ENCODE assay signal across 18 cellular contexts in genomic region chr17:6534846-6535514, GRCh38. TPM values are rescaled to one million over a fixed set of nuclear protein-coding genes. Genes with fewer than 3 reads are reported as not detected.
DNase-seq lines count a peak whose midpoint lies in the region; ATAC-seq and TF ChIP-seq lines count a peak whose summit lies in the region.
"Had no signal": no experiment of that assay in that cellular context is flagged by ENCODE, and none has a peak within 500 bp of the region (broad histone marks: within the 10 kb centered on the region; RNA-seq: fewer than 3 reads in every experiment).

No MANE protein-coding gene starts in this region.

- no peak overlapping the region for H3K23ac ChIP-seq in neuronal stem cell (ENCODE audit: low read depth, low read length, poor library complexity)

- 78 to 87% methylated on average over 3 of the region's 3 CpGs for WGBS in endodermal cell (ENCODE audit: insufficient coverage in 1 of 2, insufficient read length in 1 of 2), 2 experiments
- no CpG with 5 or more reads among the region's 3 CpGs for WGBS in neuronal stem cell (ENCODE audit: extremely low coverage in 2 of 2, insufficient read length in 2 of 2, insufficient replicate concordance in 1 of 2), 2 donors

- no peak overlapping the region for H3K4ac ChIP-seq in neuronal stem cell (ENCODE audit: low read length)

- no peak overlapping the region for H2BK15ac ChIP-seq in neuronal stem cell (ENCODE audit: low read length)

- H3K9ac ChIP-seq in endodermal cell (ENCODE audit: extremely low read depth, low read length, poor library complexity, severe bottlenecking) (no peak overlapping the region), neuronal stem cell (ENCODE audit: low read depth, low read length, poor library complexity) (no peak overlapping the region)

- no peak overlapping the region for H2BK120ac ChIP-seq in neuronal stem cell (ENCODE audit: low read depth, low read length)

- H2BK5ac ChIP-seq in neuronal stem cell (ENCODE audit: low read length), result no peak overlapping the region

- H3K36me3 ChIP-seq in endodermal cell (ENCODE audit: control insufficient read depth, insufficient read depth, low read length) (no peaks in the 10 kb centered on the region), neuronal stem cell (replicated peaks in 1 of 2; ENCODE audit: control insufficient read depth in 2 of 2, insufficient read depth in 2 of 2, low read length in 2 of 2) (no peaks in the 10 kb centered on the region), upper lobe of right lung (no peaks in the 10 kb centered on the region)

- H3K4me1 Mint-ChIP-seq in activated CD4-positive, alpha-beta T cell treated with anti-CD3 and anti-CD28 coated beads, Interleukin-2, amount 10 ng/mL, durations not matched to agents 24 days and 14 days, result no peaks in the 10 kb centered on the region
- H3K4me1 Mint-ChIP-seq in endodermal cell, result peaks cover 3% of the 10 kb centered on the region

- no peak overlapping the region for H4K91ac ChIP-seq in neuronal stem cell (ENCODE audit: low read depth, low read length, poor library complexity)

- ATAC-seq in upper lobe of right lung, result peak; percentile 13
- no peak for ATAC-seq in HG03175 (IDR thresholded peaks at IDR 0.05; ENCODE audit: unreplicated experiment)
- ATAC-seq: K562 had no signal

- no peak overlapping the region for H3K18ac ChIP-seq in neuronal stem cell (ENCODE audit: low read length)

- H3K27ac Mint-ChIP-seq in activated CD4-positive, alpha-beta T cell treated with anti-CD3 and anti-CD28 coated beads, Interleukin-2, amount 10 ng/mL, durations not matched to agents 24 days and 14 days, result peak overlapping the region; percentile 11
- H3K27ac Mint-ChIP-seq in endodermal cell, result no peak overlapping the region

- no peak overlapping the region for H3K4me2 ChIP-seq in neuronal stem cell (ENCODE audit: insufficient read depth, low read length, poor library complexity, severe bottlenecking)

- H2AFZ ChIP-seq in neuronal stem cell (ENCODE audit: low read length), result no peak overlapping the region

- TF ChIP-seq CTCF in endodermal cell (conservative IDR thresholded peaks at IDR 0.05) (no peak), upper lobe of right lung (IDR thresholded peaks at IDR 0.05) (no peak)

- no peaks in the 10 kb centered on the region for H3K79me1 ChIP-seq in neuronal stem cell (ENCODE audit: low read depth, low read length)

- no peak for DNase-seq in activated CD4-positive, alpha-beta T cell treated with anti-CD3 and anti-CD28 coated beads, Interleukin-2, amount 10 ng/mL, durations not matched to agents 24 days and 14 days
- no peak for DNase-seq in activated CD4-positive, alpha-beta T cell treated with anti-CD3 and anti-CD28 coated beads for 1 hour
- peak; percentile 54 for DNase-seq in endodermal cell
- DNase-seq in neuronal stem cell (ENCODE audit: low spot score), result no peak
- peak; percentile 26 for DNase-seq in upper lobe of right lung
- no peak for DNase-seq in NCI-H345 (lab: John Stamatoyannopoulos, UW)
- DNase-seq in NCI-H526 treated with DMSO at 0.1 percent for 48 hours (lab: John Stamatoyannopoulos, UW), result no peak
- DNase-seq: AML-193, DMS79 treated with DMSO at 0.1 percent for 48 hours, NCI-H1694 treated with DMSO at 0.1 percent for 48 hours, NCI-H510A, NCI-H774, OCI-M1, SHP77 treated with DMSO at 0.1 percent for 48 hours had no signal

- H2AK5ac ChIP-seq in neuronal stem cell (ENCODE audit: low read depth, low read length), result peak overlapping the region; percentile 17

- H3K27ac ChIP-seq in endodermal cell (ENCODE audit: low read depth, low read length) (no peak overlapping the region), neuronal stem cell (replicated peaks; ENCODE audit: low read length) (no peak overlapping the region), upper lobe of right lung (no peak overlapping the region)
- H3K27ac ChIP-seq: 22Rv1, C4-2B had no signal

- no peak overlapping the region for H2BK12ac ChIP-seq in neuronal stem cell (ENCODE audit: low read length)

- no peak overlapping the region for H3K4me3 Mint-ChIP-seq in activated CD4-positive, alpha-beta T cell treated with anti-CD3 and anti-CD28 coated beads, Interleukin-2, amount 10 ng/mL, durations not matched to agents 24 days and 14 days
- no peak overlapping the region for H3K4me3 Mint-ChIP-seq in endodermal cell

- H3K4me1 ChIP-seq in endodermal cell (ENCODE audit: control insufficient read depth, insufficient read depth, low read length) (no peaks in the 10 kb centered on the region), neuronal stem cell (ENCODE audit: control insufficient read depth in 2 of 2, insufficient read depth in 1 of 2, low read depth in 1 of 2, low read length in 2 of 2) (peaks cover 0 to 8% of the 10 kb centered on the region in 2 donors), upper lobe of right lung (no peaks in the 10 kb centered on the region)

- intact Hi-C loops in activated CD4-positive, alpha-beta T cell treated with anti-CD3 and anti-CD28 coated beads, Interleukin-2, amount 10 ng/mL, durations not matched to agents 24 days and 14 days (cut with micrococcal nuclease), result no loop called here
- intact Hi-C loops in upper lobe of right lung (cut with DNase I), result no loop called here

- H3K4me3 ChIP-seq in endodermal cell (ENCODE audit: low read length) (no peak overlapping the region), neuronal stem cell (ENCODE audit: low read length in 2 of 2) (no peak overlapping the region), upper lobe of right lung (no peak overlapping the region)
- H3K4me3 ChIP-seq: K562 had no signal

- peaks cover 4% of the 10 kb centered on the region for H3K9me3 Mint-ChIP-seq in activated CD4-positive, alpha-beta T cell treated with anti-CD3 and anti-CD28 coated beads, Interleukin-2, amount 10 ng/mL, durations not matched to agents 24 days and 14 days
- peaks cover 2% of the 10 kb centered on the region for H3K9me3 Mint-ChIP-seq in endodermal cell

- no peak overlapping the region for H3K14ac ChIP-seq in neuronal stem cell (ENCODE audit: low read length)

- no peaks in the 10 kb centered on the region for H3K36me3 Mint-ChIP-seq in activated CD4-positive, alpha-beta T cell treated with anti-CD3 and anti-CD28 coated beads, Interleukin-2, amount 10 ng/mL, durations not matched to agents 24 days and 14 days (ENCODE audit: low read depth)
- no peaks in the 10 kb centered on the region for H3K36me3 Mint-ChIP-seq in endodermal cell (ENCODE audit: low read depth)

- H3K9me3 ChIP-seq in endodermal cell (ENCODE audit: control insufficient read depth, low read length) (no peaks in the 10 kb centered on the region), neuronal stem cell (replicated peaks in 1 of 2; ENCODE audit: control insufficient read depth in 2 of 2, insufficient read depth in 1 of 2, low read depth in 1 of 2, low read length in 2 of 2) (peaks cover 0 to 4% of the 10 kb centered on the region in 2 donors), upper lobe of right lung (no peaks in the 10 kb centered on the region)

- H3K27me3 ChIP-seq in endodermal cell (ENCODE audit: control insufficient read depth, insufficient read depth, low read length, poor library complexity, severe bottlenecking) (no peaks in the 10 kb centered on the region), neuronal stem cell (ENCODE audit: control insufficient read depth in 3 of 3, insufficient read depth in 3 of 3, low read depth in 1 of 3, low read length in 3 of 3) (no peaks in the 10 kb centered on the region), upper lobe of right lung (no peaks in the 10 kb centered on the region)

- peaks cover 3% of the 10 kb centered on the region for H3K27me3 Mint-ChIP-seq in activated CD4-positive, alpha-beta T cell treated with anti-CD3 and anti-CD28 coated beads, Interleukin-2, amount 10 ng/mL, durations not matched to agents 24 days and 14 days
- H3K27me3 Mint-ChIP-seq in endodermal cell (ENCODE audit: insufficient read depth), result no peaks in the 10 kb centered on the region

- no peak overlapping the region for H4K8ac ChIP-seq in neuronal stem cell (ENCODE audit: low read depth, low read length)

RNA-seq across cellular contexts. Expression of gene PITPNM3, which starts 21.4 kb away (rescaled TPM):
- total RNA-seq in activated CD4-positive, alpha-beta T cell treated with anti-CD3 and anti-CD28 coated beads, Interleukin-2, amount 10 ng/mL, durations not matched to agents 24 days and 14 days, result 0.66 and 0.77 TPM in 2 replicates
- total RNA-seq in endodermal cell (1 to 10 TPM; 1.8 to 2.7 TPM), upper lobe of right lung (15.6 TPM)
- 1.1 TPM for polyA plus RNA-seq in endodermal cell (2013, experiment 1 of 2)
- polyA plus RNA-seq in endodermal cell (2013, experiment 2 of 2), result 1.3 TPM
- polyA plus RNA-seq in neuronal stem cell (2013, experiment 1 of 2), result 2.0 TPM
- polyA plus RNA-seq in neuronal stem cell (2013, experiment 2 of 2), result 2.0 TPM

Comparison
In these comparisons a context has a peak if more than half of its experiments do, and no peak if none do; other contexts are left out.
1. DNase-seq: peak in endodermal cell (single experiment) and upper lobe of right lung (single experiment); none in activated CD4-positive, alpha-beta T cell treated with anti-CD3 and anti-CD28 coated beads, Interleukin-2, amount 10 ng/mL, durations not matched to agents 24 days and 14 days (single experiment), activated CD4-positive, alpha-beta T cell treated with anti-CD3 and anti-CD28 coated beads for 1 hour (single experiment), neuronal stem cell (single experiment), NCI-H345 (single experiment) and NCI-H526 treated with DMSO at 0.1 percent for 48 hours (single experiment).